Comparison of ENCODE assay signal across 8 cellular contexts in genomic region chr1:241639653-241640148, GRCh38. TPM values are rescaled to one million over a fixed set of nuclear protein-coding genes. Genes with fewer than 3 reads are reported as not detected.
DNase-seq lines count a peak whose midpoint lies in the region; ATAC-seq and TF ChIP-seq lines count a peak whose summit lies in the region.

No MANE protein-coding gene starts in this region.

- no peaks in the 10 kb centered on the region for H3K27me3 Mint-ChIP-seq in activated naive CD8-positive, alpha-beta T cell treated with anti-CD3 and anti-CD28 coated beads, Interleukin-2, amount 10 ng/mL, durations not matched to agents 7 days and 5 days

- H3K9me2 ChIP-seq in OCI-LY7 (ENCODE audit: insufficient read depth, low read length): no peaks in the 10 kb centered on the region

- peak overlapping the region; percentile 93 for H3K27ac Mint-ChIP-seq in activated naive CD8-positive, alpha-beta T cell treated with anti-CD3 and anti-CD28 coated beads, Interleukin-2, amount 10 ng/mL, durations not matched to agents 7 days and 5 days

- peaks cover 17% of the 10 kb centered on the region for H3K36me3 Mint-ChIP-seq in activated naive CD8-positive, alpha-beta T cell treated with anti-CD3 and anti-CD28 coated beads, Interleukin-2, amount 10 ng/mL, durations not matched to agents 7 days and 5 days

- H3K9me3 Mint-ChIP-seq in activated naive CD8-positive, alpha-beta T cell treated with anti-CD3 and anti-CD28 coated beads, Interleukin-2, amount 10 ng/mL, durations not matched to agents 7 days and 5 days: peaks cover 5% of the 10 kb centered on the region

- H3K4me3 ChIP-seq in AG10803 (ENCODE audit: low read length) (peak overlapping the region; percentile 97), OCI-LY7 (ENCODE audit: low read depth, low read length, poor library complexity, severe bottlenecking) (peak overlapping the region; percentile 98)

- H3K9me3 ChIP-seq in OCI-LY7 (ENCODE audit: low read length): no peaks in the 10 kb centered on the region

- ATAC-seq in GM18867 (IDR thresholded peaks at IDR 0.05; ENCODE audit: unreplicated experiment): peak; percentile 51
- peak; percentile 44 for ATAC-seq in HG03095 (IDR thresholded peaks at IDR 0.05; ENCODE audit: unreplicated experiment)
- peak; percentile 24 for ATAC-seq in activated naive CD8-positive, alpha-beta T cell treated with anti-CD3 and anti-CD28 coated beads, Interleukin-2, amount 10 ng/mL, durations not matched to agents 7 days and 5 days (ENCODE audit: low read depth)

- H3K4me1 Mint-ChIP-seq in activated naive CD8-positive, alpha-beta T cell treated with anti-CD3 and anti-CD28 coated beads, Interleukin-2, amount 10 ng/mL, durations not matched to agents 7 days and 5 days: peaks cover 29% of the 10 kb centered on the region

- CTCF ChIA-PET in OCI-LY7 (lab: Charles Lee; ENCODE audit: unreplicated experiment): interaction anchor here (1.1 kb wide), 1 partner anchor 29 kb away, joined by 3 read pairs; no protein-coding TSS in a partner anchor

- H2AFZ ChIP-seq in OCI-LY7 (ENCODE audit: low read length): peak overlapping the region; percentile 85

- POLR2A ChIA-PET in OCI-LY7 (lab: Charles Lee): interaction anchor here (0.6 to 2.8 kb wide), 5 partner anchors 10 to 1490 kb away, joined by 3 to 8 read pairs (median 3); no protein-coding TSS in a partner anchor
- POLR2A ChIA-PET in activated naive CD8-positive, alpha-beta T cell treated with anti-CD3 and anti-CD28 coated beads, Interleukin-2, amount 10 ng/mL, durations not matched to agents 7 days and 5 days (lab: Charles Lee): interaction anchor here (0.9 to 2.5 kb wide), 7 partner anchors 12 to 210 kb away, joined by 3 to 21 read pairs (median 4); partner anchors contain the start of gene FH

- peaks cover 16% of the 10 kb centered on the region; the same call in 1 of the 2 replicates for H3K79me2 ChIP-seq in OCI-LY7 (ENCODE audit: insufficient read depth, low read depth, low read length)

- peak overlapping the region; percentile 21 for H3K27ac ChIP-seq in OCI-LY7 (ENCODE audit: low read depth, low read length, poor library complexity, severe bottlenecking)

- H3K36me3 ChIP-seq in OCI-LY7 (ENCODE audit: insufficient read depth, low read length): peaks cover 10% of the 10 kb centered on the region

- peak overlapping the region; percentile 93 for H3K4me2 ChIP-seq in OCI-LY7 (ENCODE audit: low read length)

- peaks cover 37% of the 10 kb centered on the region for H3K4me1 ChIP-seq in OCI-LY7 (ENCODE audit: insufficient read depth, low read length, poor library complexity, severe bottlenecking)

- H4K20me1 ChIP-seq in OCI-LY7 (ENCODE audit: insufficient read depth, low read length): no peaks in the 10 kb centered on the region

- peak overlapping the region; percentile 95 for H3K4me3 Mint-ChIP-seq in activated naive CD8-positive, alpha-beta T cell treated with anti-CD3 and anti-CD28 coated beads, Interleukin-2, amount 10 ng/mL, durations not matched to agents 7 days and 5 days

- TF ChIP-seq CTCF in AG10803 (conservative IDR thresholded peaks at IDR 0.05; ENCODE audit: low read length) (0 out of 2 replicates have a peak, but pooled peaks have one; percentile 6), OCI-LY7 (conservative IDR thresholded peaks at IDR 0.05; ENCODE audit: low read length) (no peak)

- no TSS peak for BruUV-seq in OCI-LY7 (replicated peaks; lab: Mats Ljungman, UMichigan)

- DNase-seq in AG10803 (ENCODE audit: low read depth): peak; percentile 27
- peak; percentile 32 for DNase-seq in OCI-LY7 (ENCODE audit: low spot score)
- DNase-seq in activated naive CD8-positive, alpha-beta T cell treated with anti-CD3 and anti-CD28 coated beads, Interleukin-2, amount 10 ng/mL, durations not matched to agents 7 days and 5 days: no peak
- DNase-seq in iPS-NIHi11 (ENCODE audit: low spot score): peak; percentile 51
- DNase-seq in stimulated activated CD4-positive, alpha-beta T cell treated with anti-CD3 and anti-CD28 coated beads, Interleukin-1b, Interleukin-23, amount 100 ng/mL, for 24 hours (ENCODE audit: low read depth in 4 of 4, low spot score in 1 of 4): peak in 3 of 4 experiments; percentile 3 to 24 (median 7)
- no peak for DNase-seq in NCI-H1105 (lab: John Stamatoyannopoulos, UW)

- intact Hi-C loops in OCI-LY7 (cut with micrococcal nuclease; ENCODE audit: unreplicated experiment): loop anchor here (2.0 kb wide), 1 partner anchor 209 kb away; the partner anchor contains the start of gene EXO1

RNA-seq across cellular contexts. Expression of gene CHML, which starts 0.5 kb away (rescaled TPM):
- total RNA-seq in OCI-LY7 (2014; rRNA removed; shearing (Covaris generic)): 19.2 and 22.6 TPM in 2 replicates
- total RNA-seq in OCI-LY7 (2022): 10.7 and 10.8 TPM in 2 replicates
- 10 to 100 TPM; 11.6 to 13.7 TPM for total RNA-seq in activated naive CD8-positive, alpha-beta T cell treated with anti-CD3 and anti-CD28 coated beads, Interleukin-2, amount 10 ng/mL, durations not matched to agents 7 days and 5 days

RNA-seq across cellular contexts. Expression of gene OPN3, which starts 0.5 kb away (rescaled TPM):
- 18.9 and 19.8 TPM in 2 replicates for total RNA-seq in OCI-LY7 (2014; rRNA removed; shearing (Covaris generic))
- total RNA-seq in OCI-LY7 (2022): 10.7 and 14.3 TPM in 2 replicates
- total RNA-seq in activated naive CD8-positive, alpha-beta T cell treated with anti-CD3 and anti-CD28 coated beads, Interleukin-2, amount 10 ng/mL, durations not matched to agents 7 days and 5 days: 10 to 100 TPM; 12.1 to 12.8 TPM

RNA-seq across cellular contexts. Expression of gene WDR64, which starts 12.4 kb away (rescaled TPM):
- not detected in 2 replicates for total RNA-seq in OCI-LY7 (2014; rRNA removed; shearing (Covaris generic))
- total RNA-seq in OCI-LY7 (2022): not detected in 2 replicates
- under 1 TPM; 0.58 to 0.99 TPM for total RNA-seq in activated naive CD8-positive, alpha-beta T cell treated with anti-CD3 and anti-CD28 coated beads, Interleukin-2, amount 10 ng/mL, durations not matched to agents 7 days and 5 days

Comparison
In these comparisons a context has a peak if more than half of its experiments do, and no peak if none do; other contexts are left out.
1. DNase-seq: peak in AG10803 (single experiment), OCI-LY7 (single experiment), iPS-NIHi11 (single experiment) and stimulated activated CD4-positive, alpha-beta T cell treated with anti-CD3 and anti-CD28 coated beads, Interleukin-1b, Interleukin-23, amount 100 ng/mL, for 24 hours (3 of 4); none in activated naive CD8-positive, alpha-beta T cell treated with anti-CD3 and anti-CD28 coated beads, Interleukin-2, amount 10 ng/mL, durations not matched to agents 7 days and 5 days (single experiment) and NCI-H1105 (single experiment).
2. Peak in every context shown above with its lines, with median percentiles within 50 percentile points of each other: ATAC-seq.